In genomic region chr6:166774292-166774691, GRCh38 we compare ENCODE assay signal across 15 cellular contexts.
DNase-seq lines count a peak whose midpoint lies in the region; TF ChIP-seq lines count a peak whose summit lies in the region.
"Had no signal": no experiment of that assay in that cellular context is flagged by ENCODE, and none has a peak within 500 bp of the region (broad histone marks: within the 10 kb centered on the region; RNA-seq: fewer than 3 reads in every experiment).

No MANE protein-coding gene starts in this region.

- H3K4me1 Mint-ChIP-seq in endothelial cell (ENCODE audit: unreplicated experiment), result peaks cover 4% of the 10 kb centered on the region
- no peaks in the 10 kb centered on the region for H3K4me1 Mint-ChIP-seq in osteocyte (ENCODE audit: unreplicated experiment)

- H3K4me3 Mint-ChIP-seq in endothelial cell (ENCODE audit: unreplicated experiment) (no peak overlapping the region), osteocyte (ENCODE audit: unreplicated experiment) (no peak overlapping the region)
- H3K4me3 Mint-ChIP-seq: CD4-positive, alpha-beta memory T cell; HFFc6 had no signal

- intact Hi-C loops in colonic mucosa (cut with DNase I), result no loop called here

- H3K9me3 Mint-ChIP-seq in endothelial cell (ENCODE audit: unreplicated experiment) (no peaks in the 10 kb centered on the region), osteocyte (ENCODE audit: unreplicated experiment) (no peaks in the 10 kb centered on the region)
- H3K9me3 Mint-ChIP-seq: HFFc6 had no signal

- H3K36me3 ChIP-seq in colonic mucosa, result no peaks in the 10 kb centered on the region
- H3K36me3 ChIP-seq: BE2C had no signal

- H3K27me3 ChIP-seq in colonic mucosa, result no peaks in the 10 kb centered on the region
- H3K27me3 ChIP-seq: BE2C had no signal

- H3K27ac Mint-ChIP-seq in endothelial cell (ENCODE audit: unreplicated experiment), result no peak overlapping the region
- H3K27ac Mint-ChIP-seq in osteocyte (ENCODE audit: unreplicated experiment), result no peak overlapping the region
- H3K27ac Mint-ChIP-seq: CD4-positive, alpha-beta memory T cell; HFFc6 had no signal

- no peak overlapping the region for H3K9ac ChIP-seq in colonic mucosa (ENCODE audit: low read depth in 2 of 2, low read length in 2 of 2)

- peaks cover 2% of the 10 kb centered on the region for H3K27me3 Mint-ChIP-seq in endothelial cell (ENCODE audit: unreplicated experiment)
- peaks cover 19% of the 10 kb centered on the region for H3K27me3 Mint-ChIP-seq in osteocyte (ENCODE audit: unreplicated experiment)

- H3K4me1 ChIP-seq in colonic mucosa, result no peaks in the 10 kb centered on the region
- H3K4me1 ChIP-seq: A549 had no signal

- H3K36me3 Mint-ChIP-seq in endothelial cell (ENCODE audit: low read depth, unreplicated experiment) (peaks cover 5% of the 10 kb centered on the region), osteocyte (ENCODE audit: unreplicated experiment) (no peaks in the 10 kb centered on the region)
- H3K36me3 Mint-ChIP-seq: CD4-positive, alpha-beta memory T cell had no signal

- DNase-seq in colonic mucosa (peak; percentile 1), endothelial cell (ENCODE audit: low spot score) (peak; percentile 0), osteocyte (ENCODE audit: extremely low spot score, unreplicated experiment) (peak; percentile 75), ureter (ENCODE audit: low spot score) (peak; percentile 36), GM20000 (ENCODE audit: low spot score) (no peak), retina (no peak)
- DNase-seq: BE2C; CD4-positive, alpha-beta memory T cell; COR-L47; DND-41; GDM1; HCEC 1CT; HFFc6 had no signal

- H3K27ac ChIP-seq in colonic mucosa, result no peak overlapping the region
- H3K27ac ChIP-seq: A549, C4-2B had no signal

- no peaks in the 10 kb centered on the region for H3K9me3 ChIP-seq in colonic mucosa
- H3K9me3 ChIP-seq: A549, BE2C had no signal

- H3K4me3 ChIP-seq in colonic mucosa, result no peak overlapping the region
- H3K4me3 ChIP-seq: A549 had no signal

- TF ChIP-seq CTCF in colonic mucosa (IDR thresholded peaks at IDR 0.05) (no peak), endothelial cell (IDR thresholded peaks at IDR 0.05; ENCODE audit: unreplicated experiment) (no peak), osteocyte (IDR thresholded peaks at IDR 0.05) (no peak), GM20000 (IDR thresholded peaks at IDR 0.05; ENCODE audit: extremely low read depth, missing control alignments) (no peak)

Comparison
In these comparisons a context has a peak if more than half of its experiments do, and no peak if none do; other contexts are left out.
1. DNase-seq: peak in colonic mucosa (single experiment), endothelial cell (single experiment), osteocyte (single experiment) and ureter (single experiment); none in GM20000 (single experiment) and retina (single experiment).